ENCODE assay signal across 10 cellular contexts in the genomic region with DNA sequence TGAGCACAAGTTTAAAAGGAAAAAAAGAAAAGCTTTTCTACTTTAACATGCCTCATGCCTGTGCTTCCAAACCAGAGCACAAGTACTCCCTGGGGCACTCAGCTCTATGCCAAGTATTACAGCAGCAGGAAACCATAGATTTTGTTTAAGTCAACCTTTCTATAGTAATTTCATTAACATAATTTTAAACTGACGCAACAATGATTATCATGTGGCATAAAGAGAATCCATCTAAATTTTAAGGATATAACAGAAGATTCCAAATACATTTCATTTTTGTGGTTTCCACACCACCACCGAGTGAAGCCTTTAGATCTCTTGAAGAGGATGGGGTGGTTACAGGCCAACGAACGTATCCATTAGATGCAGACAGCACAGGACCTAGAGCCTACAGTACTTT.
DNase-seq lines count a peak whose midpoint lies in the region; ATAC-seq and TF ChIP-seq lines count a peak whose summit lies in the region.
"Had no signal": no experiment of that assay in that cellular context is flagged by ENCODE, and none has a peak within 500 bp of the region (broad histone marks: within the 10 kb centered on the region; RNA-seq: fewer than 3 reads in every experiment).

No MANE protein-coding gene starts in this region.

- no peaks in the 10 kb centered on the region for H3K9me3 ChIP-seq in adipocyte (ENCODE audit: control insufficient read depth, low read length)
- H3K9me3 ChIP-seq in mucosa of descending colon = no peaks in the 10 kb centered on the region

- H3K27ac Mint-ChIP-seq in osteocyte (ENCODE audit: unreplicated experiment) = peak overlapping the region; percentile 82
- H3K27ac Mint-ChIP-seq in stimulated activated naive CD8-positive, alpha-beta T cell treated with anti-CD3 and anti-CD28 coated beads, Interleukin-15, amount 100 ng/mL, for 72 hours = no peak overlapping the region
- H3K27ac Mint-ChIP-seq: activated naive CD8-positive, alpha-beta T cell treated with anti-CD3 and anti-CD28 coated beads, Interleukin-2, amount 10 ng/mL, durations not matched to agents 7 days and 5 days had no signal

- H3K36me3 ChIP-seq in adipocyte (ENCODE audit: control insufficient read depth, insufficient read depth, low read length, severe bottlenecking) (no peaks in the 10 kb centered on the region), mucosa of descending colon (ENCODE audit: low read depth) (no peaks in the 10 kb centered on the region)

- H3K9me3 Mint-ChIP-seq in osteocyte (ENCODE audit: unreplicated experiment) = no peaks in the 10 kb centered on the region
- peaks cover 8 to 18% of the 10 kb centered on the region in 2 donors for H3K9me3 Mint-ChIP-seq in stimulated activated naive CD8-positive, alpha-beta T cell treated with anti-CD3 and anti-CD28 coated beads, Interleukin-15, amount 100 ng/mL, for 72 hours

- H3K4me1 ChIP-seq in adipocyte (ENCODE audit: control insufficient read depth, insufficient read depth, low read length) (peaks cover 23% of the 10 kb centered on the region), mucosa of descending colon (ENCODE audit: low read depth) (no peaks in the 10 kb centered on the region)

- intact Hi-C loops in mucosa of descending colon (cut with DNase I, micrococcal nuclease) = no loop called here

- H3K9ac ChIP-seq in adipocyte (ENCODE audit: low read length) = no peak overlapping the region

- ATAC-seq in GM19023 (IDR thresholded peaks at IDR 0.05; ENCODE audit: unreplicated experiment) = peak; percentile 15
- peak; percentile 3 for ATAC-seq in HG02852 (IDR thresholded peaks at IDR 0.05; ENCODE audit: unreplicated experiment)
- no peak for ATAC-seq in mucosa of descending colon
- ATAC-seq in stimulated activated naive CD8-positive, alpha-beta T cell treated with anti-CD3 and anti-CD28 coated beads, Interleukin-15, amount 100 ng/mL, for 72 hours = no peak

- peaks cover 58% of the 10 kb centered on the region for H3K4me1 Mint-ChIP-seq in osteocyte (ENCODE audit: unreplicated experiment)
- peaks cover 51% of the 10 kb centered on the region for H3K4me1 Mint-ChIP-seq in stimulated activated naive CD8-positive, alpha-beta T cell treated with anti-CD3 and anti-CD28 coated beads, Interleukin-15, amount 100 ng/mL, for 72 hours

- H3K36me3 Mint-ChIP-seq in osteocyte (ENCODE audit: unreplicated experiment) = no peaks in the 10 kb centered on the region

- DNase-seq in adipocyte (ENCODE audit: low read depth) (peak; percentile 61), osteocyte (ENCODE audit: extremely low spot score, unreplicated experiment) (no peak), mucosa of descending colon (no peak), NCI-H526 treated with DMSO at 0.1 percent for 48 hours (lab: John Stamatoyannopoulos, UW) (no peak), iPS-NIHi7 (ENCODE audit: extremely low spot score) (no peak)
- DNase-seq in stimulated activated naive CD8-positive, alpha-beta T cell treated with anti-CD3 and anti-CD28 coated beads, Interleukin-15, amount 100 ng/mL, for 72 hours = no peak
- DNase-seq: activated naive CD8-positive, alpha-beta T cell treated with anti-CD3 and anti-CD28 coated beads, Interleukin-2, amount 10 ng/mL, durations not matched to agents 7 days and 5 days; islet precursor cell had no signal

- no peaks in the 10 kb centered on the region for H3K27me3 ChIP-seq in adipocyte (replicated peaks; ENCODE audit: control insufficient read depth, insufficient read depth, low read length)

- no peak overlapping the region for H3K4me3 Mint-ChIP-seq in osteocyte (ENCODE audit: unreplicated experiment)
- H3K4me3 Mint-ChIP-seq in stimulated activated naive CD8-positive, alpha-beta T cell treated with anti-CD3 and anti-CD28 coated beads, Interleukin-15, amount 100 ng/mL, for 72 hours = no peak overlapping the region
- H3K4me3 Mint-ChIP-seq: activated naive CD8-positive, alpha-beta T cell treated with anti-CD3 and anti-CD28 coated beads, Interleukin-2, amount 10 ng/mL, durations not matched to agents 7 days and 5 days had no signal

- H3K27me3 Mint-ChIP-seq in osteocyte (ENCODE audit: unreplicated experiment) = no peaks in the 10 kb centered on the region
- H3K27me3 Mint-ChIP-seq in stimulated activated naive CD8-positive, alpha-beta T cell treated with anti-CD3 and anti-CD28 coated beads, Interleukin-15, amount 100 ng/mL, for 72 hours = no peaks in the 10 kb centered on the region
- H3K27me3 Mint-ChIP-seq: activated naive CD8-positive, alpha-beta T cell treated with anti-CD3 and anti-CD28 coated beads, Interleukin-2, amount 10 ng/mL, durations not matched to agents 7 days and 5 days had no signal

- no peak for TF ChIP-seq CTCF in osteocyte (IDR thresholded peaks at IDR 0.05)
- no peak for TF ChIP-seq CTCF in mucosa of descending colon (IDR thresholded peaks at IDR 0.05)

- H3K4me3 ChIP-seq in adipocyte (ENCODE audit: low read length) = no peak overlapping the region
- H3K4me3 ChIP-seq in mucosa of descending colon = no peak overlapping the region

Comparison
In these comparisons a context has a peak if more than half of its experiments do, and no peak if none do; other contexts are left out.
1. ATAC-seq: peak in GM19023 (single experiment) and HG02852 (single experiment); none in mucosa of descending colon (single experiment) and stimulated activated naive CD8-positive, alpha-beta T cell treated with anti-CD3 and anti-CD28 coated beads, Interleukin-15, amount 100 ng/mL, for 72 hours (single experiment).